Comparison of ENCODE assay signal across 10 cellular contexts in genomic region chr1:27137022-27137542, GRCh38. TPM values are rescaled to one million over a fixed set of nuclear protein-coding genes. Genes with fewer than 3 reads are reported as not detected.
DNase-seq lines count a peak whose midpoint lies in the region; ATAC-seq and TF ChIP-seq lines count a peak whose summit lies in the region.
"Had no signal": no experiment of that assay in that cellular context is flagged by ENCODE, and none has a peak within 500 bp of the region (broad histone marks: within the 10 kb centered on the region; RNA-seq: fewer than 3 reads in every experiment).

No MANE protein-coding gene starts in this region.

- H3K9me3 ChIP-seq in T-helper 17 cell (ENCODE audit: control insufficient read depth, low read length, poor library complexity, severe bottlenecking) = no peaks in the 10 kb centered on the region
- H3K9me3 ChIP-seq: pancreas, SJSA1 had no signal

- H3K36me3 Mint-ChIP-seq in T-helper 17 cell (ENCODE audit: low read depth) (no peaks in the 10 kb centered on the region), mesothelial cell of epicardium (no peaks in the 10 kb centered on the region)
- peaks cover 7% of the 10 kb centered on the region for H3K36me3 Mint-ChIP-seq in activated naive CD8-positive, alpha-beta T cell treated with anti-CD3 and anti-CD28 coated beads, Interleukin-2, amount 50 U/mL, for 24 hours (ENCODE audit: low read depth)
- peaks cover 10% of the 10 kb centered on the region for H3K36me3 Mint-ChIP-seq in stimulated activated effector memory CD8-positive, alpha-beta T cell treated with anti-CD3 and anti-CD28 coated beads, Interleukin-12 subunit alpha, Interleukin-12 subunit beta, amount 100 ng/mL, for 72 hours

- no peak for TF ChIP-seq CTCF in mesothelial cell of epicardium (IDR thresholded peaks at IDR 0.05; ENCODE audit: unreplicated experiment)

- H3K4me3 Mint-ChIP-seq in T-helper 17 cell = peak overlapping the region; percentile 88
- peak overlapping the region; percentile 83 for H3K4me3 Mint-ChIP-seq in activated naive CD8-positive, alpha-beta T cell treated with anti-CD3 and anti-CD28 coated beads, Interleukin-2, amount 50 U/mL, for 24 hours
- no peak overlapping the region for H3K4me3 Mint-ChIP-seq in mesothelial cell of epicardium
- H3K4me3 Mint-ChIP-seq in stimulated activated effector memory CD8-positive, alpha-beta T cell treated with anti-CD3 and anti-CD28 coated beads, Interleukin-12 subunit alpha, Interleukin-12 subunit beta, amount 100 ng/mL, for 72 hours = peak overlapping the region; percentile 84

- DNase-seq in T-helper 17 cell (peak; percentile 35 to 56 (median 44)), mesothelial cell of epicardium (ENCODE audit: low spot score in 2 of 2, unreplicated experiment in 2 of 2) (no peak), NCI-H2227 treated with DMSO at 0.1 percent for 48 hours (lab: John Stamatoyannopoulos, UW) (no peak), H4 (ENCODE audit: low spot score) (no peak)
- peak; percentile 82 for DNase-seq in activated naive CD8-positive, alpha-beta T cell treated with anti-CD3 and anti-CD28 coated beads, Interleukin-2, amount 50 U/mL, for 24 hours
- DNase-seq in stimulated activated effector memory CD8-positive, alpha-beta T cell treated with anti-CD3 and anti-CD28 coated beads, Interleukin-12 subunit alpha, Interleukin-12 subunit beta, amount 100 ng/mL, for 72 hours (ENCODE audit: low spot score in 2 of 2) = peak; percentile 55 to 88

- H3K27me3 Mint-ChIP-seq in T-helper 17 cell (no peaks in the 10 kb centered on the region), mesothelial cell of epicardium (ENCODE audit: low read depth) (no peaks in the 10 kb centered on the region)
- H3K27me3 Mint-ChIP-seq in activated naive CD8-positive, alpha-beta T cell treated with anti-CD3 and anti-CD28 coated beads, Interleukin-2, amount 50 U/mL, for 24 hours = no peaks in the 10 kb centered on the region

- no peaks in the 10 kb centered on the region for H3K9me3 Mint-ChIP-seq in activated naive CD8-positive, alpha-beta T cell treated with anti-CD3 and anti-CD28 coated beads, Interleukin-2, amount 50 U/mL, for 24 hours
- no peaks in the 10 kb centered on the region for H3K9me3 Mint-ChIP-seq in mesothelial cell of epicardium
- no peaks in the 10 kb centered on the region for H3K9me3 Mint-ChIP-seq in stimulated activated effector memory CD8-positive, alpha-beta T cell treated with anti-CD3 and anti-CD28 coated beads, Interleukin-12 subunit alpha, Interleukin-12 subunit beta, amount 100 ng/mL, for 72 hours

- peak overlapping the region; percentile 99 for H3K27ac Mint-ChIP-seq in T-helper 17 cell
- H3K27ac Mint-ChIP-seq in activated naive CD8-positive, alpha-beta T cell treated with anti-CD3 and anti-CD28 coated beads, Interleukin-2, amount 50 U/mL, for 24 hours = peak overlapping the region; percentile 99
- peak overlapping the region; percentile 62 for H3K27ac Mint-ChIP-seq in mesothelial cell of epicardium
- peak overlapping the region; percentile 99 for H3K27ac Mint-ChIP-seq in stimulated activated effector memory CD8-positive, alpha-beta T cell treated with anti-CD3 and anti-CD28 coated beads, Interleukin-12 subunit alpha, Interleukin-12 subunit beta, amount 100 ng/mL, for 72 hours

- ATAC-seq in GM21423 (IDR thresholded peaks at IDR 0.05; ENCODE audit: unreplicated experiment) = peak; percentile 46
- peak; percentile 92 for ATAC-seq in T-helper 17 cell
- ATAC-seq in activated naive CD8-positive, alpha-beta T cell treated with anti-CD3 and anti-CD28 coated beads, Interleukin-2, amount 50 U/mL, for 24 hours = peak; percentile 88
- peak; percentile 93 for ATAC-seq in stimulated activated effector memory CD8-positive, alpha-beta T cell treated with anti-CD3 and anti-CD28 coated beads, Interleukin-12 subunit alpha, Interleukin-12 subunit beta, amount 100 ng/mL, for 72 hours
- no peak for ATAC-seq in GM21737 (IDR thresholded peaks at IDR 0.05; ENCODE audit: unreplicated experiment)

- H3K4me1 Mint-ChIP-seq in T-helper 17 cell (peaks cover 35% of the 10 kb centered on the region), mesothelial cell of epicardium (peaks cover 38% of the 10 kb centered on the region)
- peaks cover 44% of the 10 kb centered on the region for H3K4me1 Mint-ChIP-seq in activated naive CD8-positive, alpha-beta T cell treated with anti-CD3 and anti-CD28 coated beads, Interleukin-2, amount 50 U/mL, for 24 hours
- peaks cover 49% of the 10 kb centered on the region for H3K4me1 Mint-ChIP-seq in stimulated activated effector memory CD8-positive, alpha-beta T cell treated with anti-CD3 and anti-CD28 coated beads, Interleukin-12 subunit alpha, Interleukin-12 subunit beta, amount 100 ng/mL, for 72 hours

RNA-seq across cellular contexts. Expression of gene SLC9A1, which starts 17.8 kb away (rescaled TPM):
- total RNA-seq in T-helper 17 cell (10 to 100 TPM; 21.4 to 30.4 TPM), mesothelial cell of epicardium (32.5 to 34.6 TPM (median 33.9 TPM) in 3 replicates)
- 1.6 and 5.2 TPM in 2 replicates for total RNA-seq in H4 (2014; rRNA removed; shearing (Covaris generic))

Comparison
In these comparisons a context has a peak if more than half of its experiments do, and no peak if none do; other contexts are left out.
1. DNase-seq: peak in T-helper 17 cell (3 of 3), activated naive CD8-positive, alpha-beta T cell treated with anti-CD3 and anti-CD28 coated beads, Interleukin-2, amount 50 U/mL, for 24 hours (single experiment) and stimulated activated effector memory CD8-positive, alpha-beta T cell treated with anti-CD3 and anti-CD28 coated beads, Interleukin-12 subunit alpha, Interleukin-12 subunit beta, amount 100 ng/mL, for 72 hours (2 of 2); none in mesothelial cell of epicardium (0 of 2), NCI-H2227 treated with DMSO at 0.1 percent for 48 hours (single experiment) and H4 (single experiment).
2. Peak in every context shown above with its lines, with median percentiles within 50 percentile points of each other: H3K27ac Mint-ChIP-seq.